23 cellular contexts compared by ENCODE assay signal in the genomic region with DNA sequence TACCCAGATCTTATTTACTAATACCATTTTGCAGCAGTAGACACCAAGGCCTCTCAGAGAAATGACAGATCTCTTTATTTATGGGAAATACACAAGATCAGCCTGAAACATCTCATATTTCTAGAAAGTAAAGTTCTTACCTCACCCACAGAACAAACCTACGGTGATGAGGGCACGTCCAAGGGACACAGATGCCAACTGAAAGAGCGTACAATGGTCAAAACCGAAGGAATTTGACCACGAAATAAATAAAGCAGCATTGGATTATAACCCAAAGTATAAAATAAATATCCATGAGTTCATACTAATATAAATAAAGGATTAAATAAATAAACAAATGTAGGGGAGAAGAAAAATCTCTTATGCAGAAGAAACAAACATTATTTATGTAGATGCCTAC.
"Had no signal": no experiment of that assay in that cellular context is flagged by ENCODE, and none has a peak within 500 bp of the region (broad histone marks: within the 10 kb centered on the region; RNA-seq: fewer than 3 reads in every experiment).

No MANE protein-coding gene starts in this region.

- DNase-seq: Karpas-422, KG1, NCI-H1092, NCI-H1105 treated with DMSO at 0.1 percent for 48 hours, NCI-H1417 treated with DMSO at 0.1 percent for 48 hours, NCI-H146, NCI-H1694 treated with DMSO at 0.1 percent for 48 hours, NCI-H1930, NCI-H2081, NCI-H2107, NCI-H2171, NCI-H446, NCI-H510A, NCI-H524 treated with DMSO at 0.1 percent for 48 hours, NCI-H69, NCI-H774, PC-3, SHP77, T-helper 1 cell had no signal

- H3K27ac ChIP-seq: HL-60, RWPE1 had no signal

- ATAC-seq: Panc1, PC-3, SK-N-SH treated with all-trans-retinoic acid at 6 μM for 48 hours had no signal
